Comparison of ENCODE assay signal across 8 cellular contexts in genomic region chr6:32175711-32176475, GRCh38. TPM values are rescaled to one million over a fixed set of nuclear protein-coding genes. Genes with fewer than 3 reads are reported as not detected.
DNase-seq lines count a peak whose midpoint lies in the region; ATAC-seq and TF ChIP-seq lines count a peak whose summit lies in the region.

TSS of gene AGPAT1 (minus strand) at chr6:32176084. CDS start at chr6:32171496, 4,588 bp downstream.

- H3K9ac ChIP-seq in skeletal muscle satellite cell (ENCODE audit: low read depth, low read length) = peak within 1 kb of the TSS; percentile 97

- DNase-seq in NCI-H226 (peak; percentile 91), breast epithelium (ENCODE audit: low spot score in 2 of 2) (peak; percentile 94)

- H3K9me3 ChIP-seq in breast epithelium (no peaks in the 10 kb centered on the region), iPS-18c (ENCODE audit: control insufficient read depth, insufficient read depth, low read length) (no peaks in the 10 kb centered on the region), skeletal muscle satellite cell (replicated peaks; ENCODE audit: low read length) (no peaks in the 10 kb centered on the region)

- peaks cover 0 to 34% of the 10 kb centered on the region in 2 donors for H3K4me1 ChIP-seq in breast epithelium
- H3K4me1 ChIP-seq in skeletal muscle satellite cell (ENCODE audit: control insufficient read depth, insufficient read depth, low read length) = peaks cover 32% of the 10 kb centered on the region

- intact Hi-C loops in breast epithelium (cut with DNase I; ENCODE audit: low total_unique reads) = no loop called here

- H3K36me3 ChIP-seq in breast epithelium = no peaks in the 10 kb centered on the region
- peaks cover 3% of the 10 kb centered on the region for H3K36me3 ChIP-seq in skeletal muscle satellite cell (ENCODE audit: insufficient read depth, low read length)

- peak; percentile 72 for TF ChIP-seq POLR2A in GM15510 (IDR thresholded peaks at IDR 0.05; ENCODE audit: borderline replicate concordance, extremely low read depth, insufficient read length)
- TF ChIP-seq POLR2A in breast epithelium (IDR thresholded peaks at IDR 0.05) = peak; percentile 51

- peak within 1 kb of the TSS; percentile 95 to 98 for H3K27ac ChIP-seq in breast epithelium

- peak within 1 kb of the TSS; percentile 95 for H3K4me2 ChIP-seq in skeletal muscle satellite cell (ENCODE audit: low read length)

- ATAC-seq in HG03139 (IDR thresholded peaks at IDR 0.05; ENCODE audit: unreplicated experiment) (peak; percentile 39), HG03457 (IDR thresholded peaks at IDR 0.05; ENCODE audit: unreplicated experiment) (no peak)

- no peaks in the 10 kb centered on the region for H3K27me3 ChIP-seq in breast epithelium
- no peaks in the 10 kb centered on the region for H3K27me3 ChIP-seq in skeletal muscle satellite cell (ENCODE audit: control insufficient read depth, insufficient read depth, low read length)

- TF ChIP-seq CTCF in WI38 (IDR thresholded peaks at IDR 0.05; ENCODE audit: low read depth, low read length) (no peak), breast epithelium (IDR thresholded peaks at IDR 0.05) (no peak)

- H3K4me3 ChIP-seq in WI38 (ENCODE audit: low read depth, low read length) (peak within 1 kb of the TSS; percentile 98), breast epithelium (peak within 1 kb of the TSS; percentile 72 to 91 (median 91)), iPS-18c (ENCODE audit: insufficient read depth, low read depth, low read length) (peak within 1 kb of the TSS; percentile 89), skeletal muscle satellite cell (ENCODE audit: low read length) (peak within 1 kb of the TSS; percentile 94)

RNA-seq across cellular contexts. Expression of gene AGPAT1, which starts in this region (rescaled TPM):
- total RNA-seq in breast epithelium = 10 to 100 TPM; 25.8 to 33.8 (median 30.6) TPM
- 19.0 and 31.2 TPM in 2 replicates for total RNA-seq in skeletal muscle satellite cell (2012; rRNA removed)
